23 cellular contexts compared by ENCODE assay signal in genomic region chr2:6072757-6073156, GRCh38.
DNase-seq lines count a peak whose midpoint lies in the region; TF ChIP-seq lines count a peak whose summit lies in the region.
"Had no signal": no experiment of that assay in that cellular context is flagged by ENCODE, and none has a peak within 500 bp of the region (broad histone marks: within the 10 kb centered on the region; RNA-seq: fewer than 3 reads in every experiment).

No MANE protein-coding gene starts in this region.

- no peak overlapping the region for H3K23ac ChIP-seq in H9 (ENCODE audit: insufficient read length, low read depth, low read length)

- H3K4me3 Mint-ChIP-seq in H9 (no peak overlapping the region), nephron (peak overlapping the region in 1 of 3 experiments; percentile 60)
- H3K4me3 Mint-ChIP-seq: activated CD4-positive, alpha-beta memory T cell treated with anti-CD3 and anti-CD28 coated beads for 36 hours; B cell; T-helper 17 cell had no signal

- H3K56ac ChIP-seq in H9 (ENCODE audit: insufficient read length, low read depth, low read length) = no peak overlapping the region

- no peak overlapping the region for H2AK5ac ChIP-seq in H9 (ENCODE audit: insufficient read length, low read length)

- no peak overlapping the region for H4K91ac ChIP-seq in H9 (ENCODE audit: insufficient read length, low read depth, low read length)

- H3K14ac ChIP-seq in H9 (ENCODE audit: insufficient read depth, low read length) = no peak overlapping the region

- no peak overlapping the region for H2AFZ ChIP-seq in H9 (ENCODE audit: low read length)
- H2AFZ ChIP-seq: parathyroid adenoma had no signal

- no peak overlapping the region for H2BK120ac ChIP-seq in H9 (ENCODE audit: low read depth, low read length, poor library complexity, severe bottlenecking)

- no peak overlapping the region for H2BK15ac ChIP-seq in H9 (ENCODE audit: low read depth, low read length)

- H3K23me2 ChIP-seq in H9 (ENCODE audit: insufficient read length, low read depth, low read length, poor library complexity, severe bottlenecking) = no peaks in the 10 kb centered on the region

- H3K4me3 ChIP-seq in HUES64 (ENCODE audit: low read length) (no peak overlapping the region; the same call in 1 of the 2 replicates), WERI-Rb-1 (ENCODE audit: low read depth, low read length) (peak overlapping the region; percentile 50)
- H3K4me3 ChIP-seq: esophagus squamous epithelium, left lung, stomach, upper lobe of right lung had no signal

- WGBS in H9 (ENCODE audit: extremely low coverage, insufficient read length, low lambda C conversion rate) = no CpG with 5 or more reads among the region's 3 CpGs
- 31% methylated on average over 3 of the region's 3 CpGs for WGBS in HUES64

- H2BK20ac ChIP-seq in H9 (ENCODE audit: low read depth, low read length, poor library complexity, severe bottlenecking) = no peak overlapping the region

- H3K27ac Mint-ChIP-seq in H9 (peak overlapping the region in 2 of 3 experiments; percentile 55 to 73; a peak in 1 of 7 replicates), nephron (peak overlapping the region; percentile 71 to 91 (median 76))
- H3K27ac Mint-ChIP-seq: activated CD4-positive, alpha-beta memory T cell treated with anti-CD3 and anti-CD28 coated beads for 36 hours; B cell; T-helper 17 cell had no signal

- H3K4me1 ChIP-seq in H9 (ENCODE audit: insufficient read depth, low read length) (peaks cover 11% of the 10 kb centered on the region; the same call in 1 of the 2 replicates), HUES64 (ENCODE audit: insufficient read depth, low read length) (peaks cover 56% of the 10 kb centered on the region)
- H3K4me1 ChIP-seq: esophagus squamous epithelium, left lung, parathyroid adenoma, upper lobe of right lung had no signal

- no peak overlapping the region for H3T11ph ChIP-seq in H9 (ENCODE audit: low read length)

- H3K36me3 ChIP-seq in HUES64 (ENCODE audit: insufficient read depth, low read length) = no peaks in the 10 kb centered on the region
- no peaks in the 10 kb centered on the region for H3K36me3 ChIP-seq in WERI-Rb-1
- H3K36me3 ChIP-seq: esophagus squamous epithelium, left lung, stomach, upper lobe of right lung had no signal

- no peaks in the 10 kb centered on the region for H4K20me1 ChIP-seq in H9 (ENCODE audit: control insufficient read depth, insufficient read depth, insufficient read length)

- H4K8ac ChIP-seq in H9 (replicated peaks; ENCODE audit: insufficient read length, low read depth, low read length) = no peak overlapping the region

- H3K36me3 Mint-ChIP-seq in H9 (ENCODE audit: insufficient read depth in 1 of 3, low read depth in 3 of 3) (no peaks in the 10 kb centered on the region), nephron (ENCODE audit: low read depth) (no peaks in the 10 kb centered on the region)
- H3K36me3 Mint-ChIP-seq: activated CD4-positive, alpha-beta memory T cell treated with anti-CD3 and anti-CD28 coated beads for 36 hours had no signal

- DNase-seq in H9 (no peak), WERI-Rb-1 (peak; percentile 50), NCI-H1436 (lab: John Stamatoyannopoulos, UW) (no peak)
- no peak for DNase-seq in stimulated activated CD4-positive, alpha-beta T cell treated with anti-CD3 and anti-CD28 coated beads, Interleukin-15, amount 100 ng/mL, for 24 hours
- DNase-seq in activated naive CD4-positive, alpha-beta T cell treated with Interleukin-2 at 50 U/mL for 16 hours = no peak
- DNase-seq: activated CD4-positive, alpha-beta memory T cell treated with anti-CD3 and anti-CD28 coated beads for 36 hours; activated gamma-delta T cell treated with Interleukin-2 at 50 U/mL for 16 hours; activated T-cell treated with anti-CD3 and anti-CD28 coated beads for 4 hours; cerebellar nuclear complex; effector CD4-positive, alpha-beta T cell; esophagus squamous epithelium; KBM-7; left lung; OCI-M1; stimulated activated CD4-positive, alpha-beta T cell treated with anti-CD3 and anti-CD28 coated beads, Interleukin-2, amount 100 ng/mL, for 48 hours; stomach; T-helper 17 cell; upper lobe of right lung had no signal

- H3K18ac ChIP-seq in H9 (ENCODE audit: insufficient read length, low read depth, low read length) = no peak overlapping the region

- no peak for TF ChIP-seq CTCF in H9 (conservative IDR thresholded peaks at IDR 0.05)
- no peak for TF ChIP-seq CTCF in WERI-Rb-1 (IDR thresholded peaks at IDR 0.05; ENCODE audit: low read depth, low read length)
- no peak for TF ChIP-seq CTCF in nephron (IDR thresholded peaks at IDR 0.05; ENCODE audit: unreplicated experiment in 3 of 3)

- H3K27ac ChIP-seq in H9 (ENCODE audit: insufficient read length, low read depth, low read length) (no peak overlapping the region), HUES64 (ENCODE audit: low read depth, low read length) (peak overlapping the region; percentile 66; the same call in 1 of the 2 replicates), WERI-Rb-1 (peak overlapping the region; percentile 73)
- H3K27ac ChIP-seq: esophagus squamous epithelium, left lung, parathyroid adenoma, stomach, upper lobe of right lung, VCaP had no signal

- no peaks in the 10 kb centered on the region for H3K9me3 ChIP-seq in H9 (ENCODE audit: control insufficient read depth, low read depth, low read length)
- H3K9me3 ChIP-seq in HUES64 (ENCODE audit: insufficient read depth, low read depth, low read length) = no peaks in the 10 kb centered on the region
- H3K9me3 ChIP-seq in WERI-Rb-1 (ENCODE audit: severe bottlenecking) = no peaks in the 10 kb centered on the region
- H3K9me3 ChIP-seq: esophagus squamous epithelium, left lung, stomach, upper lobe of right lung had no signal

- no peak overlapping the region for H3K4me2 ChIP-seq in H9 (ENCODE audit: insufficient read depth, insufficient read length, low read length)

- H3K9ac ChIP-seq in H9 (ENCODE audit: extremely low read depth, insufficient read length, low read length) (no peak overlapping the region), HUES64 (ENCODE audit: low read depth, low read length) (no peak overlapping the region)
- H3K9ac ChIP-seq: parathyroid adenoma had no signal

- no peak overlapping the region for H4K5ac ChIP-seq in H9 (ENCODE audit: insufficient read length, low read depth, low read length)

- no peaks in the 10 kb centered on the region for H3K79me1 ChIP-seq in H9 (ENCODE audit: insufficient read depth, low read depth, low read length, poor library complexity, severe bottlenecking)

- H2BK5ac ChIP-seq in H9 (ENCODE audit: insufficient read length, low read length) = no peak overlapping the region

- H3K4me1 Mint-ChIP-seq in H9 = peaks cover 49 to 73% of the 10 kb centered on the region in 2 experiments
- H3K4me1 Mint-ChIP-seq in nephron = peaks cover 38% of the 10 kb centered on the region
- H3K4me1 Mint-ChIP-seq: B cell, T-helper 17 cell had no signal

- H3K4ac ChIP-seq in H9 (ENCODE audit: low read depth, low read length) = no peak overlapping the region

- H2BK12ac ChIP-seq in H9 (ENCODE audit: insufficient read length, low read depth, low read length) = no peak overlapping the region

- H3K27me3 Mint-ChIP-seq in H9 (ENCODE audit: low read depth) = no peaks in the 10 kb centered on the region; the same call in 1 of the 2 replicates
- H3K27me3 Mint-ChIP-seq in nephron (ENCODE audit: low read depth) = peaks cover 20% of the 10 kb centered on the region
- H3K27me3 Mint-ChIP-seq: activated CD4-positive, alpha-beta memory T cell treated with anti-CD3 and anti-CD28 coated beads for 36 hours; T-helper 17 cell had no signal

- no peaks in the 10 kb centered on the region for H3K79me2 ChIP-seq in H9 (ENCODE audit: insufficient read depth, low read length)
- H3K79me2 ChIP-seq: parathyroid adenoma had no signal

- H3K9me3 Mint-ChIP-seq in H9 = no peaks in the 10 kb centered on the region
- no peaks in the 10 kb centered on the region for H3K9me3 Mint-ChIP-seq in nephron
- H3K9me3 Mint-ChIP-seq: activated CD4-positive, alpha-beta memory T cell treated with anti-CD3 and anti-CD28 coated beads for 36 hours had no signal

- H3K27me3 ChIP-seq in H9 (ENCODE audit: insufficient read depth, low read length) (no peaks in the 10 kb centered on the region), HUES64 (ENCODE audit: insufficient read depth, low read length) (no peaks in the 10 kb centered on the region), WERI-Rb-1 (ENCODE audit: insufficient read depth, low read depth, severe bottlenecking) (no peaks in the 10 kb centered on the region)
- H3K27me3 ChIP-seq: esophagus squamous epithelium, left lung, stomach, upper lobe of right lung had no signal
